1 cellular context compared by ENCODE assay signal in the genomic region with DNA sequence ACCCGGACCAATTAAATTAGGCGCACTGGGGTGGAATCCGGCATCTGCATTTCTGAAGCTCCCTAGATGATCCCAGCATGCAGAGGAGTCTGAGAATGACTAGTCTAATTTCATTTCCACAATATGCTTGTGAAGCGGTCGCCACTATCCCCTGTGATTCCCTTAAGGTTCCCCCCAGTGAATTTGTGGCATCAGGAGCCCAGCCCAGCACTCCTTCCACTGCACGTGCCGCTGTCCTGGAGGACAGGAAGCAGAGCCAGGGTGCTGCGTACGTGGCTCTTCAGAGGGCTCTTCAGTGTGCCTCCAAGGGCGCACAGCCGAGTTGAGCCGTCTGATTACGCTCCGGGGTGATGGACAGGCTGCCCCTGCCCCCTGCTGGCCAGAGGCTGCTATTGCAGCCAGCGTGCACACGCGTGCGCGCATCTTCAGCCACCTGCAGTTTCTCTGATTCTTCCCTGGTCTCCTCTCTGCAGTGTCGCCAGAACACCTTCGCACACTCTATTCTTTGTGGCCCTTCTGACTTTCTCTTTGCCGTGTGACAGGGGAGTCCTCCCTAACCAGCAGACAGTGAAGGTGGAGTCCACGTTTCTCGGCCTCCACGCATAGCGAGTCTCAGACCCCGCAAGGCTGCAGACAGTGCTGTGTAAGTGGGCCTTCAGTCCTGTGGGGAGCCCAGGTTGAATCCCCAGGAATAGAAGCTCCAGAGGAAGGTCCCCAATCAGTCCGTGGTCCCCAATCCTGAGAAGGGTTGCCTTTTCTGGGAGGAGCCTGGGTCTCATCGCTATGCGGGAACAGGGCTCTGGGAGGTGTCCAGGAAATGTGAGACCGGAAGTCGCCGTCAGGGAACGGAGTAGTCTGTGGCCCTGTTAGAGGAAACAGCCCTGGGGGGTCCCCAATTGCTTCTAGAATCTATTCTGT.
TF ChIP-seq lines count a peak whose summit lies in the region.

No MANE protein-coding gene starts in this region.

TF ChIP-seq in GM23338, 12 proteins besides CTCF, POLR2A, EP300 and RAD21:
- TF ChIP-seq JUNB (IDR thresholded peaks at IDR 0.05; ENCODE audit: unreplicated experiment): no peak
- TF ChIP-seq EZH2 (IDR thresholded peaks at IDR 0.05; ENCODE audit: low read depth, unreplicated experiment): no peak
- TF ChIP-seq, protein P1, sequence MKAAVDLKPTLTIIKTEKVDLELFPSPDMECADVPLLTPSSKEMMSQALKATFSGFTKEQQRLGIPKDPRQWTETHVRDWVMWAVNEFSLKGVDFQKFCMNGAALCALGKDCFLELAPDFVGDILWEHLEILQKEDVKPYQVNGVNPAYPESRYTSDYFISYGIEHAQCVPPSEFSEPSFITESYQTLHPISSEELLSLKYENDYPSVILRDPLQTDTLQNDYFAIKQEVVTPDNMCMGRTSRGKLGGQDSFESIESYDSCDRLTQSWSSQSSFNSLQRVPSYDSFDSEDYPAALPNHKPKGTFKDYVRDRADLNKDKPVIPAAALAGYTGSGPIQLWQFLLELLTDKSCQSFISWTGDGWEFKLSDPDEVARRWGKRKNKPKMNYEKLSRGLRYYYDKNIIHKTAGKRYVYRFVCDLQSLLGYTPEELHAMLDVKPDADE (IDR thresholded peaks at IDR 0.05): no peak
- TF ChIP-seq, protein P2, sequence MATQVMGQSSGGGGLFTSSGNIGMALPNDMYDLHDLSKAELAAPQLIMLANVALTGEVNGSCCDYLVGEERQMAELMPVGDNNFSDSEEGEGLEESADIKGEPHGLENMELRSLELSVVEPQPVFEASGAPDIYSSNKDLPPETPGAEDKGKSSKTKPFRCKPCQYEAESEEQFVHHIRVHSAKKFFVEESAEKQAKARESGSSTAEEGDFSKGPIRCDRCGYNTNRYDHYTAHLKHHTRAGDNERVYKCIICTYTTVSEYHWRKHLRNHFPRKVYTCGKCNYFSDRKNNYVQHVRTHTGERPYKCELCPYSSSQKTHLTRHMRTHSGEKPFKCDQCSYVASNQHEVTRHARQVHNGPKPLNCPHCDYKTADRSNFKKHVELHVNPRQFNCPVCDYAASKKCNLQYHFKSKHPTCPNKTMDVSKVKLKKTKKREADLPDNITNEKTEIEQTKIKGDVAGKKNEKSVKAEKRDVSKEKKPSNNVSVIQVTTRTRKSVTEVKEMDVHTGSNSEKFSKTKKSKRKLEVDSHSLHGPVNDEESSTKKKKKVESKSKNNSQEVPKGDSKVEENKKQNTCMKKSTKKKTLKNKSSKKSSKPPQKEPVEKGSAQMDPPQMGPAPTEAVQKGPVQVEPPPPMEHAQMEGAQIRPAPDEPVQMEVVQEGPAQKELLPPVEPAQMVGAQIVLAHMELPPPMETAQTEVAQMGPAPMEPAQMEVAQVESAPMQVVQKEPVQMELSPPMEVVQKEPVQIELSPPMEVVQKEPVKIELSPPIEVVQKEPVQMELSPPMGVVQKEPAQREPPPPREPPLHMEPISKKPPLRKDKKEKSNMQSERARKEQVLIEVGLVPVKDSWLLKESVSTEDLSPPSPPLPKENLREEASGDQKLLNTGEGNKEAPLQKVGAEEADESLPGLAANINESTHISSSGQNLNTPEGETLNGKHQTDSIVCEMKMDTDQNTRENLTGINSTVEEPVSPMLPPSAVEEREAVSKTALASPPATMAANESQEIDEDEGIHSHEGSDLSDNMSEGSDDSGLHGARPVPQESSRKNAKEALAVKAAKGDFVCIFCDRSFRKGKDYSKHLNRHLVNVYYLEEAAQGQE (IDR thresholded peaks at IDR 0.05; ENCODE audit: unreplicated experiment): no peak
- 0 out of 2 replicates have a peak, but pooled peaks have one; percentile 24 for TF ChIP-seq ZNF114 (CRISPR knock-in tag; IDR thresholded peaks at IDR 0.05)
- no peak for TF ChIP-seq ZNF331 (CRISPR knock-in tag; IDR thresholded peaks at IDR 0.05; ENCODE audit: low read depth)
- TF ChIP-seq EZH2phosphoT487 (IDR thresholded peaks at IDR 0.05; ENCODE audit: unreplicated experiment): no peak
- peak; percentile 52 for TF ChIP-seq POLR2AphosphoS5 (IDR thresholded peaks at IDR 0.05; ENCODE audit: low read depth)
- TF ChIP-seq, protein P3, sequence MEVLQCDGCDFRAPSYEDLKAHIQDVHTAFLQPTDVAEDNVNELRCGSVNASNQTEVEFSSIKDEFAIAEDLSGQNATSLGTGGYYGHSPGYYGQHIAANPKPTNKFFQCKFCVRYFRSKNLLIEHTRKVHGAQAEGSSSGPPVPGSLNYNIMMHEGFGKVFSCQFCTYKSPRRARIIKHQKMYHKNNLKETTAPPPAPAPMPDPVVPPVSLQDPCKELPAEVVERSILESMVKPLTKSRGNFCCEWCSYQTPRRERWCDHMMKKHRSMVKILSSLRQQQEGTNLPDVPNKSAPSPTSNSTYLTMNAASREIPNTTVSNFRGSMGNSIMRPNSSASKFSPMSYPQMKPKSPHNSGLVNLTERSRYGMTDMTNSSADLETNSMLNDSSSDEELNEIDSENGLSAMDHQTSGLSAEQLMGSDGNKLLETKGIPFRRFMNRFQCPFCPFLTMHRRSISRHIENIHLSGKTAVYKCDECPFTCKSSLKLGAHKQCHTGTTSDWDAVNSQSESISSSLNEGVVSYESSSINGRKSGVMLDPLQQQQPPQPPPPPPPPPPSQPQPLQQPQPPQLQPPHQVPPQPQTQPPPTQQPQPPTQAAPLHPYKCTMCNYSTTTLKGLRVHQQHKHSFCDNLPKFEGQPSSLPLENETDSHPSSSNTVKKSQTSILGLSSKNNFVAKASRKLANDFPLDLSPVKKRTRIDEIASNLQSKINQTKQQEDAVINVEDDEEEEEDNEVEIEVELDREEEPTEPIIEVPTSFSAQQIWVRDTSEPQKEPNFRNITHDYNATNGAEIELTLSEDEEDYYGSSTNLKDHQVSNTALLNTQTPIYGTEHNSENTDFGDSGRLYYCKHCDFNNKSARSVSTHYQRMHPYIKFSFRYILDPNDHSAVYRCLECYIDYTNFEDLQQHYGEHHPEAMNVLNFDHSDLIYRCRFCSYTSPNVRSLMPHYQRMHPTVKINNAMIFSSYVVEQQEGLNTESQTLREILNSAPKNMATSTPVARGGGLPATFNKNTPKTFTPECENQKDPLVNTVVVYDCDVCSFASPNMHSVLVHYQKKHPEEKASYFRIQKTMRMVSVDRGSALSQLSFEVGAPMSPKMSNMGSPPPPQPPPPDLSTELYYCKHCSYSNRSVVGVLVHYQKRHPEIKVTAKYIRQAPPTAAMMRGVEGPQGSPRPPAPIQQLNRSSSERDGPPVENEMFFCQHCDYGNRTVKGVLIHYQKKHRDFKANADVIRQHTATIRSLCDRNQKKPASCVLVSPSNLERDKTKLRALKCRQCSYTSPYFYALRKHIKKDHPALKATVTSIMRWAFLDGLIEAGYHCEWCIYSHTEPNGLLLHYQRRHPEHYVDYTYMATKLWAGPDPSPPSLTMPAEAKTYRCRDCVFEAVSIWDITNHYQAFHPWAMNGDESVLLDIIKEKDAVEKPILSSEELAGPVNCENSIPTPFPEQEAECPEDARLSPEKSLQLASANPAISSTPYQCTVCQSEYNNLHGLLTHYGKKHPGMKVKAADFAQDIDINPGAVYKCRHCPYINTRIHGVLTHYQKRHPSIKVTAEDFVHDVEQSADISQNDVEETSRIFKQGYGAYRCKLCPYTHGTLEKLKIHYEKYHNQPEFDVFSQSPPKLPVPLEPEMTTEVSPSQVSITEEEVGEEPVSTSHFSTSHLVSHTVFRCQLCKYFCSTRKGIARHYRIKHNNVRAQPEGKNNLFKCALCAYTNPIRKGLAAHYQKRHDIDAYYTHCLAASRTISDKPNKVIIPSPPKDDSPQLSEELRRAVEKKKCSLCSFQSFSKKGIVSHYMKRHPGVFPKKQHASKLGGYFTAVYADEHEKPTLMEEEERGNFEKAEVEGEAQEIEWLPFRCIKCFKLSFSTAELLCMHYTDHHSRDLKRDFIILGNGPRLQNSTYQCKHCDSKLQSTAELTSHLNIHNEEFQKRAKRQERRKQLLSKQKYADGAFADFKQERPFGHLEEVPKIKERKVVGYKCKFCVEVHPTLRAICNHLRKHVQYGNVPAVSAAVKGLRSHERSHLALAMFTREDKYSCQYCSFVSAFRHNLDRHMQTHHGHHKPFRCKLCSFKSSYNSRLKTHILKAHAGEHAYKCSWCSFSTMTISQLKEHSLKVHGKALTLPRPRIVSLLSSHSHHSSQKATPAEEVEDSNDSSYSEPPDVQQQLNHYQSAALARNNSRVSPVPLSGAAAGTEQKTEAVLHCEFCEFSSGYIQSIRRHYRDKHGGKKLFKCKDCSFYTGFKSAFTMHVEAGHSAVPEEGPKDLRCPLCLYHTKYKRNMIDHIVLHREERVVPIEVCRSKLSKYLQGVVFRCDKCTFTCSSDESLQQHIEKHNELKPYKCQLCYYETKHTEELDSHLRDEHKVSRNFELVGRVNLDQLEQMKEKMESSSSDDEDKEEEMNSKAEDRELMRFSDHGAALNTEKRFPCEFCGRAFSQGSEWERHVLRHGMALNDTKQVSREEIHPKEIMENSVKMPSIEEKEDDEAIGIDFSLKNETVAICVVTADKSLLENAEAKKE (CRISPR knock-in tag; IDR thresholded peaks at IDR 0.05): 0 out of 2 replicates have a peak, but pooled peaks have one; percentile 11
- TF ChIP-seq CREB1 (CRISPR knock-in tag; IDR thresholded peaks at IDR 0.05; ENCODE audit: low read depth): peak; percentile 70
